15 cellular contexts compared by ENCODE assay signal in the genomic region with DNA sequence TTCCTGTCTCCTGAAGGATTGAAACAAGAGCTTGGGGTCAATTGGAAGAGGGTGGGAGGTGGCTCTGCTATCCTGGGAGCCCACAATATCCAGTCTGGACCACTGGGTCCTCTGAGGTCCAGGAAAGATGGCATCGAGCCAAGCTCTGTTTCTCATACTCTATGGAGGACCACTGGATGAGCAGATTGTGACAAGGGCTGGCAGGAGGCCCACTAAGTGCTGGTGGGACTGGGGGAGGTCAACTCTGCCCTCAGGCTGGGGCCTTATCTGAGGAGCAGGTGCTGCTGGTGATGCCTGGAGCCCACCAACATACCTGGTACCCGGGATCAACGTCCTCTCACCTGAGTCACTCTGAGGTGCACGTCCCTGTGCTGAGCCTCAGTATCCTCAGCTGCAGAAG.
"Had no signal": no experiment of that assay in that cellular context is flagged by ENCODE, and none has a peak within 500 bp of the region (broad histone marks: within the 10 kb centered on the region; RNA-seq: fewer than 3 reads in every experiment).

No MANE protein-coding gene starts in this region.

- H3K27ac Mint-ChIP-seq: activated CD4-positive, alpha-beta memory T cell treated with anti-CD3 and anti-CD28 coated beads, Interleukin-2, amount 10 ng/mL, durations not matched to agents 7 days and 5 days; activated CD4-positive, alpha-beta T cell treated with anti-CD3 and anti-CD28 coated beads, Interleukin-2, amount 10 ng/mL, durations not matched to agents 24 days and 14 days; activated T-helper 1 cell treated with anti-CD3 and anti-CD28 coated beads, Interleukin-12 subunit alpha, Interleukin-12 subunit beta, Interleukin-2, Interleukin-4 antibody, amounts not matched to agents 30 ng/mL and 10 ng/mL and 1 ng/mL, durations not matched to agents 14 hours and 24 hours and 36 hours; dendritic cell treated with granulocyte-macrophage colony-stimulating factor and Interleukin-4, amounts not matched to agents 40 ng/mL and 50 ng/mL, for 4 days; endodermal cell; natural killer cell treated with Interleukin-12 subunit alpha and Interleukin-12 subunit beta and Interleukin-15 and Interleukin-18, amount 100 ng/mL, for 72 hours; progenitor cell of endocrine pancreas had no signal

- H3K27me3 ChIP-seq: brain microvascular endothelial cell had no signal

- H3K27ac ChIP-seq: brain microvascular endothelial cell, left ventricle myocardium inferior had no signal

- H3K4me3 ChIP-seq: esophagus squamous epithelium, left ventricle myocardium inferior, mucosa of descending colon, skin epidermis had no signal

- H3K36me3 ChIP-seq: brain microvascular endothelial cell, esophagus squamous epithelium, left ventricle myocardium inferior, thoracic aorta had no signal

- H3K4me3 Mint-ChIP-seq: activated CD4-positive, alpha-beta memory T cell treated with anti-CD3 and anti-CD28 coated beads, Interleukin-2, amount 10 ng/mL, durations not matched to agents 7 days and 5 days; activated CD4-positive, alpha-beta T cell treated with anti-CD3 and anti-CD28 coated beads, Interleukin-2, amount 10 ng/mL, durations not matched to agents 24 days and 14 days; activated T-helper 1 cell treated with anti-CD3 and anti-CD28 coated beads, Interleukin-12 subunit alpha, Interleukin-12 subunit beta, Interleukin-2, Interleukin-4 antibody, amounts not matched to agents 30 ng/mL and 10 ng/mL and 1 ng/mL, durations not matched to agents 14 hours and 24 hours and 36 hours; dendritic cell treated with granulocyte-macrophage colony-stimulating factor and Interleukin-4, amounts not matched to agents 40 ng/mL and 50 ng/mL, for 4 days; endodermal cell; natural killer cell treated with Interleukin-12 subunit alpha and Interleukin-12 subunit beta and Interleukin-15 and Interleukin-18, amount 100 ng/mL, for 72 hours had no signal

- DNase-seq: amniotic stem cell, brain microvascular endothelial cell, foreskin melanocyte, left ventricle myocardium inferior had no signal

- ATAC-seq: natural killer cell treated with Interleukin-12 subunit alpha and Interleukin-12 subunit beta and Interleukin-15 and Interleukin-18, amount 100 ng/mL, for 72 hours had no signal
